ENCODE assay signal across 4 cellular contexts in genomic region chr20:56658341-56658947, GRCh38. TPM values are rescaled to one million over a fixed set of nuclear protein-coding genes. Genes with fewer than 3 reads are reported as not detected.
"Had no signal": no experiment of that assay in that cellular context is flagged by ENCODE, and none has a peak within 500 bp of the region (broad histone marks: within the 10 kb centered on the region; RNA-seq: fewer than 3 reads in every experiment).

No MANE protein-coding gene starts in this region.

RNA-seq across cellular contexts. Expression of gene TFAP2C, which starts 29.3 kb away (rescaled TPM):
- total RNA-seq: OCI-LY7, Peyer's patch, SJCRH30 had no signal
- polyA plus RNA-seq: SK-N-SH had no signal
